Comparison of ENCODE assay signal across 23 cellular contexts in the genomic region with DNA sequence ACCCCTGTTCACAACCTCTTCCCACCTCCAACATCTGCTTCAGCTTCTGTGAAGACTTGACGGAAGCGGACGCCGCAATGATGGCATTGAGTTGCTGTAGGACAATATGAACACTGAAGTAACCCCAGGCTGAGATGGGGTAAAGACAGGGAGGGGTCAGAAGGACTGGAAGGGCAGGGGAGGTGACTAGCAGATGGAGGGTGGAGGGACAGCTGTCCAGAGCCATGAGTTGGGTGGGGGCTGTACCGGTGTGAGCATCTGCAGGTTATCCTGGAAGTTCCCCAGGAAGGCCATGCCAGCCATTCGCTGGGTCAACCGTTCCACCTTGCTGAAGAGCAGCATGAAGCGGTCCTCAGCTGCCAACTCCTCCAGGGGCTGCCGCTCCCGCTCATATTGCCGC. TPM values are rescaled to one million over a fixed set of nuclear protein-coding genes. Genes with fewer than 3 reads are reported as not detected.
DNase-seq lines count a peak whose midpoint lies in the region; ATAC-seq and TF ChIP-seq lines count a peak whose summit lies in the region.
"Had no signal": no experiment of that assay in that cellular context is flagged by ENCODE, and none has a peak within 500 bp of the region (broad histone marks: within the 10 kb centered on the region; RNA-seq: fewer than 3 reads in every experiment).

No MANE protein-coding gene starts in this region.

- no peaks in the 10 kb centered on the region for H3K27me3 ChIP-seq in neural progenitor cell
- H3K27me3 ChIP-seq: BE2C, breast epithelium had no signal

- peaks cover 14% of the 10 kb centered on the region for H3K4me1 Mint-ChIP-seq in T-helper 2 cell treated with Interferon-gamma antibody and Interleukin-4, amounts not matched to agents 5 μg/mL and 100 μg/mL, for 36 hours (ENCODE audit: low read depth)
- peaks cover 34% of the 10 kb centered on the region for H3K4me1 Mint-ChIP-seq in central memory CD8-positive, alpha-beta T cell
- H3K4me1 Mint-ChIP-seq in nephron: peaks cover 50% of the 10 kb centered on the region
- peaks cover 15% of the 10 kb centered on the region for H3K4me1 Mint-ChIP-seq in neural progenitor cell

- no peaks in the 10 kb centered on the region for H4K20me1 ChIP-seq in neural progenitor cell (ENCODE audit: low read depth)

- no peak for DNase-seq in T-helper 2 cell treated with Interferon-gamma antibody and Interleukin-4, amounts not matched to agents 5 μg/mL and 100 μg/mL, for 36 hours (ENCODE audit: low spot score)
- DNase-seq in T-helper 2 cell: no peak
- DNase-seq in central memory CD8-positive, alpha-beta T cell (ENCODE audit: low spot score in 2 of 2): no peak
- DNase-seq in kidney tubule cell (ENCODE audit: low spot score): no peak
- DNase-seq in effector CD8-positive, alpha-beta T cell (lab: John Stamatoyannopoulos, UW): no peak
- no peak for DNase-seq in neural progenitor cell (ENCODE audit: low spot score)
- DNase-seq: 8988T; activated CD4-positive, alpha-beta T cell treated with anti-CD3 and anti-CD28 coated beads, Interleukin-2, amount 50 U/mL, for 1 hour; activated T-cell treated with anti-CD3 and anti-CD28 coated beads, Interleukin-2, amount 50 U/mL, for 4 hours; BE2C; DMS 273 treated with DMSO at 0.1 percent for 48 hours; HFFc6; Karpas-422; NCI-H1092; NCI-H2029 treated with DMSO at 0.1 percent for 48 hours; NCI-H510A treated with DMSO at 0.1 percent for 48 hours; psoas muscle; small intestine; stimulated activated CD4-positive, alpha-beta T cell treated with anti-CD3 and anti-CD28 coated beads, Interleukin-4, amount 100 ng/mL, for 24 hours had no signal

- peaks cover 6% of the 10 kb centered on the region for H3F3A ChIP-seq in neural progenitor cell (ENCODE audit: low read depth)

- H3K4me1 ChIP-seq in neural progenitor cell: peaks cover 9% of the 10 kb centered on the region
- H3K4me1 ChIP-seq: BE2C, breast epithelium, psoas muscle had no signal

- H3K9me3 ChIP-seq in KOPT-K1 (ENCODE audit: insufficient read depth, low read length, poor library complexity, severe bottlenecking) (no peaks in the 10 kb centered on the region), neural progenitor cell (ENCODE audit: low read depth) (no peaks in the 10 kb centered on the region)
- H3K9me3 ChIP-seq: BE2C, breast epithelium, psoas muscle had no signal

- TF ChIP-seq CTCF in nephron (IDR thresholded peaks at IDR 0.05; ENCODE audit: unreplicated experiment in 3 of 3) (no peak), neural progenitor cell (IDR thresholded peaks at IDR 0.05) (no peak)

- H3K4me3 ChIP-seq in neural progenitor cell: no peak overlapping the region
- H3K4me3 ChIP-seq: breast epithelium, psoas muscle had no signal

- no peak overlapping the region for H3K4me3 Mint-ChIP-seq in T-helper 2 cell treated with Interferon-gamma antibody and Interleukin-4, amounts not matched to agents 5 μg/mL and 100 μg/mL, for 36 hours
- no peak overlapping the region for H3K4me3 Mint-ChIP-seq in central memory CD8-positive, alpha-beta T cell
- H3K4me3 Mint-ChIP-seq in nephron: no peak overlapping the region
- H3K4me3 Mint-ChIP-seq in neural progenitor cell: no peak overlapping the region
- H3K4me3 Mint-ChIP-seq: activated T-cell treated with anti-CD3 and anti-CD28 coated beads, Interleukin-2, amount 50 U/mL, for 4 hours; HFFc6 had no signal

- ATAC-seq in central memory CD8-positive, alpha-beta T cell (replicated peaks; ENCODE audit: extremely low read depth, poor library complexity, severe bottlenecking): no peak
- ATAC-seq: activated T-cell treated with anti-CD3 and anti-CD28 coated beads, Interleukin-2, amount 50 U/mL, for 4 hours; psoas muscle had no signal

- H3K27ac ChIP-seq in KOPT-K1 (ENCODE audit: low read depth, low read length, poor library complexity, severe bottlenecking) (peak overlapping the region; percentile 25), neural progenitor cell (no peak overlapping the region)
- H3K27ac ChIP-seq: breast epithelium, psoas muscle had no signal

- no peaks in the 10 kb centered on the region for H3K79me2 ChIP-seq in neural progenitor cell (ENCODE audit: low read depth)

- H3K27ac Mint-ChIP-seq in T-helper 2 cell treated with Interferon-gamma antibody and Interleukin-4, amounts not matched to agents 5 μg/mL and 100 μg/mL, for 36 hours: peak overlapping the region; percentile 76
- H3K27ac Mint-ChIP-seq in central memory CD8-positive, alpha-beta T cell (ENCODE audit: low read depth): peak overlapping the region; percentile 85
- peak overlapping the region; percentile 30 to 88 (median 74) for H3K27ac Mint-ChIP-seq in nephron
- H3K27ac Mint-ChIP-seq in neural progenitor cell: no peak overlapping the region
- H3K27ac Mint-ChIP-seq: HFFc6 had no signal

- no peaks in the 10 kb centered on the region for H3K9me3 Mint-ChIP-seq in T-helper 2 cell treated with Interferon-gamma antibody and Interleukin-4, amounts not matched to agents 5 μg/mL and 100 μg/mL, for 36 hours
- H3K9me3 Mint-ChIP-seq in central memory CD8-positive, alpha-beta T cell: no peaks in the 10 kb centered on the region
- H3K9me3 Mint-ChIP-seq in nephron (no peaks in the 10 kb centered on the region), neural progenitor cell (no peaks in the 10 kb centered on the region)
- H3K9me3 Mint-ChIP-seq: activated T-cell treated with anti-CD3 and anti-CD28 coated beads, Interleukin-2, amount 50 U/mL, for 4 hours; HFFc6 had no signal

- H3K36me3 Mint-ChIP-seq in T-helper 2 cell treated with Interferon-gamma antibody and Interleukin-4, amounts not matched to agents 5 μg/mL and 100 μg/mL, for 36 hours (ENCODE audit: low read depth): peaks cover 35% of the 10 kb centered on the region
- H3K36me3 Mint-ChIP-seq in central memory CD8-positive, alpha-beta T cell (ENCODE audit: insufficient read depth): peaks cover 24% of the 10 kb centered on the region
- H3K36me3 Mint-ChIP-seq in nephron (ENCODE audit: low read depth): peaks cover 83% of the 10 kb centered on the region
- peaks cover 37% of the 10 kb centered on the region for H3K36me3 Mint-ChIP-seq in neural progenitor cell

- no peak overlapping the region for H2AFZ ChIP-seq in neural progenitor cell (replicated peaks)

- H3K27me3 Mint-ChIP-seq in T-helper 2 cell treated with Interferon-gamma antibody and Interleukin-4, amounts not matched to agents 5 μg/mL and 100 μg/mL, for 36 hours (ENCODE audit: low read depth): no peaks in the 10 kb centered on the region
- H3K27me3 Mint-ChIP-seq in central memory CD8-positive, alpha-beta T cell: no peaks in the 10 kb centered on the region
- H3K27me3 Mint-ChIP-seq in nephron (ENCODE audit: low read depth): no peaks in the 10 kb centered on the region
- peaks cover 2% of the 10 kb centered on the region for H3K27me3 Mint-ChIP-seq in neural progenitor cell (ENCODE audit: insufficient read depth, low read depth)

- H3K36me3 ChIP-seq in KOPT-K1 (ENCODE audit: insufficient read depth, low read length): peaks cover 97% of the 10 kb centered on the region
- no peaks in the 10 kb centered on the region for H3K36me3 ChIP-seq in neural progenitor cell
- H3K36me3 ChIP-seq: BE2C, breast epithelium had no signal

- no peak overlapping the region for H3K4me2 ChIP-seq in neural progenitor cell

- no peak overlapping the region for H3K9ac ChIP-seq in neural progenitor cell

RNA-seq across cellular contexts. Expression of gene PRPF40B, which starts 26.1 kb away (rescaled TPM):
- total RNA-seq in neural progenitor cell (ENCODE audit: low replicate concordance): 18.1 and 30.5 TPM in 2 replicates

RNA-seq across cellular contexts. Expression of gene FAM186B, which starts 44.0 kb away (rescaled TPM):
- 0.25 TPM in 1 of 2 replicates, not detected in the other for total RNA-seq in neural progenitor cell (ENCODE audit: low replicate concordance)
- total RNA-seq: RPMI7951 had no signal

RNA-seq across cellular contexts. Expression of gene FMNL3, which starts 57.8 kb away (rescaled TPM):
- 17.3 and 24.0 TPM in 2 replicates for total RNA-seq in neural progenitor cell (ENCODE audit: low replicate concordance)
